ENCODE assay signal across 19 cellular contexts in the genomic region with DNA sequence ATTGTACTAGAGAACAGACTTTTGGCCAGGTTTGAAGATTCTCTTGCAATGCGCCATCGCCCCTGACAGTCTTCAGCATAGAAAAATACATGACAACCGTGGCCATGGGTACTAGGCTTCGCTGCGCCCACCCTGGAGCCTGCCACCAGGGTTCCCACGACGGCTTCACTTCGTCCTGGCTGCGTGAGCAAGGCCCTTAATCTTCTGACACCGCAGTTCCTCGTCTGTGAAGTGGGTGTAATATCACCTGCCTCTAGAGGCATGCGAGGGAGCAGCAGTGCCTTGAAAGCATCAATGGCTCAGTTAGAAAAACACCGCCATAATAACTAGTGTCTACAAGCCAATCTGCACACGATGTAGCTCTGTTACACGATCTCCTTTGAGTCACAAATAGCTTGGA.
DNase-seq lines count a peak whose midpoint lies in the region; ATAC-seq and TF ChIP-seq lines count a peak whose summit lies in the region.
"Had no signal": no experiment of that assay in that cellular context is flagged by ENCODE, and none has a peak within 500 bp of the region (broad histone marks: within the 10 kb centered on the region; RNA-seq: fewer than 3 reads in every experiment).

No MANE protein-coding gene starts in this region.

- POLR2A ChIA-PET in CD8-positive, alpha-beta T cell (lab: Charles Lee): no interaction called here

- H3K36me3 Mint-ChIP-seq in endodermal cell (ENCODE audit: low read depth) (no peaks in the 10 kb centered on the region), progenitor cell of endocrine pancreas (ENCODE audit: insufficient read depth) (no peaks in the 10 kb centered on the region)
- H3K36me3 Mint-ChIP-seq in CD8-positive, alpha-beta T cell: no peaks in the 10 kb centered on the region
- H3K36me3 Mint-ChIP-seq: CD4-positive, CD25-positive, alpha-beta regulatory T cell had no signal

- H3K4me3 Mint-ChIP-seq in endodermal cell (peak overlapping the region; percentile 24), progenitor cell of endocrine pancreas (ENCODE audit: low read depth) (no peak overlapping the region)
- H3K4me3 Mint-ChIP-seq in CD8-positive, alpha-beta T cell: no peak overlapping the region
- H3K4me3 Mint-ChIP-seq: CD4-positive, CD25-positive, alpha-beta regulatory T cell; HFFc6 had no signal

- no peak overlapping the region for H3K27ac ChIP-seq in HUES6 (ENCODE audit: low read depth, low read length)
- H3K27ac ChIP-seq in endodermal cell (ENCODE audit: low read depth, low read length): peak overlapping the region; percentile 38
- H3K27ac ChIP-seq in CD8-positive, alpha-beta T cell (ENCODE audit: low read depth, low read length): no peak overlapping the region
- H3K27ac ChIP-seq: 22Rv1, GM23248, HL-60 had no signal

- DNase-seq in activated CD8-positive, alpha-beta memory T cell treated with anti-CD3 and anti-CD28 coated beads, Interleukin-2, amount 50 U/mL, for 48 hours: peak; percentile 2
- DNase-seq in activated CD8-positive, alpha-beta memory T cell treated with anti-CD3 and anti-CD28 coated beads for 24 hours: no peak
- peak; percentile 56 for DNase-seq in endodermal cell
- DNase-seq in progenitor cell of endocrine pancreas (ENCODE audit: low spot score, unreplicated experiment): no peak
- DNase-seq in AG08396 (ENCODE audit: low spot score): no peak
- DNase-seq in COLO668 (lab: John Stamatoyannopoulos, UW; ENCODE audit: unreplicated experiment): no peak
- no peak for DNase-seq in CD8-positive, alpha-beta T cell
- DNase-seq: CD4-positive, CD25-positive, alpha-beta regulatory T cell; DMS79 treated with DMSO at 0.1 percent for 48 hours; GM23248; HFFc6; KBM-7; NCI-H1092; NCI-H226; NCI-H526 treated with DMSO at 0.1 percent for 48 hours; RPMI8226 had no signal

- ATAC-seq in CD8-positive, alpha-beta T cell: no peak

- H3K9me3 ChIP-seq in HUES6 (ENCODE audit: control insufficient read depth, insufficient read depth, low read depth, low read length) (no peaks in the 10 kb centered on the region), endodermal cell (ENCODE audit: control insufficient read depth, low read length) (no peaks in the 10 kb centered on the region)
- H3K9me3 ChIP-seq in CD8-positive, alpha-beta T cell (ENCODE audit: low read length): no peaks in the 10 kb centered on the region

- peaks cover 47% of the 10 kb centered on the region for H3K4me1 ChIP-seq in HUES6 (ENCODE audit: control insufficient read depth, insufficient read depth, low read length)
- H3K4me1 ChIP-seq in endodermal cell (ENCODE audit: control insufficient read depth, insufficient read depth, low read length): peaks cover 11% of the 10 kb centered on the region
- H3K4me1 ChIP-seq in CD8-positive, alpha-beta T cell (ENCODE audit: insufficient read depth, low read length): no peaks in the 10 kb centered on the region

- TF ChIP-seq CTCF in endodermal cell (conservative IDR thresholded peaks at IDR 0.05): peak; percentile 55
- TF ChIP-seq CTCF in progenitor cell of endocrine pancreas (IDR thresholded peaks at IDR 0.05; ENCODE audit: unreplicated experiment): peak; percentile 25
- no peak for TF ChIP-seq CTCF in CD8-positive, alpha-beta T cell (IDR thresholded peaks at IDR 0.05)

- peaks cover 36% of the 10 kb centered on the region for H3K4me1 Mint-ChIP-seq in endodermal cell
- peaks cover 60% of the 10 kb centered on the region for H3K4me1 Mint-ChIP-seq in progenitor cell of endocrine pancreas (ENCODE audit: low read depth)
- H3K4me1 Mint-ChIP-seq in CD8-positive, alpha-beta T cell (ENCODE audit: low read depth): no peaks in the 10 kb centered on the region
- H3K4me1 Mint-ChIP-seq: CD4-positive, CD25-positive, alpha-beta regulatory T cell had no signal

- intact Hi-C loops in CD8-positive, alpha-beta T cell (cut with DNase I, micrococcal nuclease): no loop called here

- peaks cover 31% of the 10 kb centered on the region for H3K27me3 Mint-ChIP-seq in endodermal cell (ENCODE audit: insufficient read depth)
- H3K27me3 Mint-ChIP-seq in progenitor cell of endocrine pancreas: peaks cover 51% of the 10 kb centered on the region
- H3K27me3 Mint-ChIP-seq in CD8-positive, alpha-beta T cell (ENCODE audit: low read depth): no peaks in the 10 kb centered on the region
- H3K27me3 Mint-ChIP-seq: CD4-positive, CD25-positive, alpha-beta regulatory T cell had no signal

- no peaks in the 10 kb centered on the region for H3K27me3 ChIP-seq in HUES6 (ENCODE audit: control insufficient read depth, insufficient read depth, low read length)
- H3K27me3 ChIP-seq in endodermal cell (ENCODE audit: control insufficient read depth, insufficient read depth, low read length, poor library complexity, severe bottlenecking): no peaks in the 10 kb centered on the region
- no peaks in the 10 kb centered on the region for H3K27me3 ChIP-seq in CD8-positive, alpha-beta T cell (ENCODE audit: insufficient read depth, low read length)

- CTCF ChIA-PET in CD8-positive, alpha-beta T cell (lab: Charles Lee): no interaction called here

- H3K4me3 ChIP-seq in HUES6 (ENCODE audit: low read depth, low read length) (peak overlapping the region; percentile 30; the same call in 1 of the 2 replicates), endodermal cell (ENCODE audit: low read length) (no peak overlapping the region)
- no peak overlapping the region for H3K4me3 ChIP-seq in CD8-positive, alpha-beta T cell (ENCODE audit: low read depth, low read length)
- H3K4me3 ChIP-seq: GM23248 had no signal

- H3K27ac Mint-ChIP-seq in endodermal cell: no peak overlapping the region
- H3K27ac Mint-ChIP-seq in progenitor cell of endocrine pancreas: peak overlapping the region; percentile 45
- H3K27ac Mint-ChIP-seq in CD8-positive, alpha-beta T cell: no peak overlapping the region
- H3K27ac Mint-ChIP-seq: HFFc6 had no signal

- WGBS in endodermal cell (ENCODE audit: insufficient coverage in 1 of 2, insufficient read length in 1 of 2), 2 experiments: 94% methylated on average over 15 of the region's 15 CpGs

- H3K9ac ChIP-seq in HUES6 (ENCODE audit: low read length): no peak overlapping the region
- no peak overlapping the region for H3K9ac ChIP-seq in endodermal cell (ENCODE audit: extremely low read depth, low read length, poor library complexity, severe bottlenecking)
- H3K9ac ChIP-seq: GM23248 had no signal

- no peaks in the 10 kb centered on the region for H3K36me3 ChIP-seq in HUES6 (ENCODE audit: control insufficient read depth, insufficient read depth, low read length)
- no peaks in the 10 kb centered on the region for H3K36me3 ChIP-seq in endodermal cell (ENCODE audit: control insufficient read depth, insufficient read depth, low read length)
- H3K36me3 ChIP-seq in CD8-positive, alpha-beta T cell (ENCODE audit: insufficient read depth, low read length): no peaks in the 10 kb centered on the region

- H3K9me3 Mint-ChIP-seq in endodermal cell: no peaks in the 10 kb centered on the region
- no peaks in the 10 kb centered on the region for H3K9me3 Mint-ChIP-seq in progenitor cell of endocrine pancreas (ENCODE audit: low read depth)
- H3K9me3 Mint-ChIP-seq in CD8-positive, alpha-beta T cell: peaks cover 3% of the 10 kb centered on the region

Comparison
In these comparisons a context has a peak if more than half of its experiments do, and no peak if none do; other contexts are left out.
1. DNase-seq: peak in activated CD8-positive, alpha-beta memory T cell treated with anti-CD3 and anti-CD28 coated beads, Interleukin-2, amount 50 U/mL, for 48 hours (single experiment) and endodermal cell (single experiment); none in activated CD8-positive, alpha-beta memory T cell treated with anti-CD3 and anti-CD28 coated beads for 24 hours (single experiment), progenitor cell of endocrine pancreas (single experiment), AG08396 (single experiment), COLO668 (single experiment) and CD8-positive, alpha-beta T cell (0 of 7).